ENCODE assay signal across 25 cellular contexts in genomic region chr6:51657491-51657890, GRCh38.
DNase-seq lines count a peak whose midpoint lies in the region; ATAC-seq, FAIRE-seq and TF ChIP-seq lines count a peak whose summit lies in the region.
"Had no signal": no experiment of that assay in that cellular context is flagged by ENCODE, and none has a peak within 500 bp of the region (broad histone marks: within the 10 kb centered on the region; RNA-seq: fewer than 3 reads in every experiment).

No MANE protein-coding gene starts in this region.

- TF ChIP-seq RAD21 in GM12878 (IDR thresholded peaks at IDR 0.05; ENCODE audit: insufficient read depth, low read depth, low read length) = no peak

- no peak overlapping the region for H3K9ac ChIP-seq in GM12878 (ENCODE audit: control insufficient read depth, insufficient read depth, low read length)
- H3K9ac ChIP-seq: BLaER1 had no signal

- H3K4me2 ChIP-seq in GM12878 (ENCODE audit: control insufficient read depth, insufficient read depth) = no peak overlapping the region
- H3K4me2 ChIP-seq: BLaER1 had no signal

- BruUV-seq in GM12878 (replicated peaks; lab: Mats Ljungman, UMichigan) = no TSS peak

- peaks cover 4% of the 10 kb centered on the region for H3K9me3 Mint-ChIP-seq in stimulated activated effector memory CD8-positive, alpha-beta T cell treated with anti-CD3 and anti-CD28 coated beads, Interleukin-12 subunit alpha, Interleukin-12 subunit beta, amount 100 ng/mL, for 72 hours
- no peaks in the 10 kb centered on the region for H3K9me3 Mint-ChIP-seq in activated naive CD4-positive, alpha-beta T cell treated with anti-CD3 and anti-CD28 coated beads, Interleukin-2, amount 50 U/mL, for 72 hours

- CTCF ChIA-PET in GM12878 (lab: Yijun Ruan, JAX) = interaction anchor here (0.9 to 1.3 kb wide), 5 partner anchors 12 to 364 kb away, joined by 3 to 4 read pairs (median 3); no protein-coding TSS in a partner anchor

- FAIRE-seq in GM12891 (lab: Jason Lieb, UNC) = no peak
- no peak for FAIRE-seq in GM12878 (lab: Jason Lieb, UNC)
- FAIRE-seq: A204.1, GM12892, GM18507 had no signal

- SMC1A ChIA-PET in GM12878 (lab: Charles Lee; ENCODE audit: uncharacterized antibody, unreplicated experiment) = interaction anchor here (1.9 kb wide), 1 partner anchor 8 kb away, joined by 10 read pairs; no protein-coding TSS in a partner anchor

- in situ Hi-C loops in GM12878 (cut with MboI) = no loop called here

- H3K27me3 ChIP-seq in GM12878 (replicated peaks in 1 of 2; ENCODE audit: control insufficient read depth in 2 of 2, insufficient read depth in 2 of 2, low read length in 1 of 2) = no peaks in the 10 kb centered on the region
- H3K27me3 ChIP-seq: BE2C, BLaER1 had no signal

- H3K27ac Mint-ChIP-seq in stimulated activated effector memory CD8-positive, alpha-beta T cell treated with anti-CD3 and anti-CD28 coated beads, Interleukin-12 subunit alpha, Interleukin-12 subunit beta, amount 100 ng/mL, for 72 hours = no peak overlapping the region
- H3K27ac Mint-ChIP-seq in activated naive CD4-positive, alpha-beta T cell treated with anti-CD3 and anti-CD28 coated beads, Interleukin-2, amount 50 U/mL, for 72 hours = no peak overlapping the region
- H3K27ac Mint-ChIP-seq: CD14-positive monocyte; CD4-positive, alpha-beta memory T cell; CD4-positive, CD25-positive, alpha-beta regulatory T cell; CD8-positive, alpha-beta memory T cell had no signal

- no peak overlapping the region for H2AFZ ChIP-seq in GM12878 (ENCODE audit: control insufficient read depth, low read depth, low read length)

- POLR2A ChIA-PET in GM12878 (lab: Charles Lee) = no interaction called here

- intact Hi-C loops in GM12878 (cut with micrococcal nuclease; ENCODE audit: unreplicated experiment) = no loop called here

- no peaks in the 10 kb centered on the region for H3K36me3 Mint-ChIP-seq in stimulated activated effector memory CD8-positive, alpha-beta T cell treated with anti-CD3 and anti-CD28 coated beads, Interleukin-12 subunit alpha, Interleukin-12 subunit beta, amount 100 ng/mL, for 72 hours
- no peaks in the 10 kb centered on the region for H3K36me3 Mint-ChIP-seq in activated naive CD4-positive, alpha-beta T cell treated with anti-CD3 and anti-CD28 coated beads, Interleukin-2, amount 50 U/mL, for 72 hours
- H3K36me3 Mint-ChIP-seq: CD14-positive monocyte; CD4-positive, alpha-beta memory T cell; CD4-positive, CD25-positive, alpha-beta regulatory T cell; CD8-positive, alpha-beta memory T cell had no signal

- DNase-seq in GM12891 (ENCODE audit: insufficient read length, low spot score) (no peak), GM12878 (ENCODE audit: low read depth, low spot score) (no peak)
- DNase-seq in stimulated activated effector memory CD8-positive, alpha-beta T cell treated with anti-CD3 and anti-CD28 coated beads, Interleukin-12 subunit alpha, Interleukin-12 subunit beta, amount 100 ng/mL, for 72 hours (ENCODE audit: low spot score in 2 of 2) = no peak
- DNase-seq in activated naive CD4-positive, alpha-beta T cell treated with anti-CD3 and anti-CD28 coated beads, Interleukin-2, amount 50 U/mL, for 72 hours (ENCODE audit: low spot score in 2 of 2) = no peak
- DNase-seq: 8988T; ACHN; BE2C; C1 segment of cervical spinal cord; CD4-positive, alpha-beta memory T cell; CD4-positive, CD25-positive, alpha-beta regulatory T cell; CD8-positive, alpha-beta memory T cell; COR-L47; DMS 273 treated with DMSO at 0.1 percent for 48 hours; DMS153; DMS53; DMS79; DND-41; EL; GDM1 had no signal

- no peaks in the 10 kb centered on the region for H4K20me1 ChIP-seq in GM12878 (ENCODE audit: control insufficient read depth, insufficient read depth)
- H4K20me1 ChIP-seq: BLaER1 had no signal

- H3K9me3 ChIP-seq in GM12878 (replicated peaks; ENCODE audit: control insufficient read depth, insufficient read depth, low read length) = no peaks in the 10 kb centered on the region
- H3K9me3 ChIP-seq: BLaER1 had no signal

- H3K4me3 ChIP-seq in GM12878 = no peak overlapping the region
- H3K4me3 ChIP-seq: BLaER1 had no signal

- no peak for TF ChIP-seq EP300 in GM12878 (IDR thresholded peaks at IDR 0.05; ENCODE audit: borderline replicate concordance in 1 of 2, control insufficient read depth in 1 of 2, low read depth in 2 of 2, low read length in 2 of 2)

- H3K36me3 ChIP-seq in GM12878 (ENCODE audit: control insufficient read depth in 2 of 2, insufficient read depth in 2 of 2, low read length in 1 of 2) = no peaks in the 10 kb centered on the region
- H3K36me3 ChIP-seq: BE2C, BLaER1 had no signal

- TF ChIP-seq CTCF in GM12878 (IDR thresholded peaks at IDR 0.05 in 2 of 3, conservative IDR thresholded peaks at IDR 0.05 in 1 of 3; ENCODE audit: control insufficient read depth in 2 of 3, extremely low read depth in 1 of 3, insufficient read depth in 1 of 3, low read depth in 3 of 3, low read length in 3 of 3) = no peak

- RAD21 ChIA-PET in GM12878 (lab: Charles Lee; ENCODE audit: unreplicated experiment) = no interaction called here

- peak; percentile 60 for ATAC-seq in GM18867 (IDR thresholded peaks at IDR 0.05; ENCODE audit: unreplicated experiment)
- ATAC-seq in GM12878 = peak; percentile 72
- ATAC-seq in stimulated activated effector memory CD8-positive, alpha-beta T cell treated with anti-CD3 and anti-CD28 coated beads, Interleukin-12 subunit alpha, Interleukin-12 subunit beta, amount 100 ng/mL, for 72 hours = no peak
- ATAC-seq in activated naive CD4-positive, alpha-beta T cell treated with anti-CD3 and anti-CD28 coated beads, Interleukin-2, amount 50 U/mL, for 72 hours = no peak

- H3K4me3 Mint-ChIP-seq in stimulated activated effector memory CD8-positive, alpha-beta T cell treated with anti-CD3 and anti-CD28 coated beads, Interleukin-12 subunit alpha, Interleukin-12 subunit beta, amount 100 ng/mL, for 72 hours = no peak overlapping the region
- H3K4me3 Mint-ChIP-seq: CD14-positive monocyte; CD4-positive, alpha-beta memory T cell; CD4-positive, CD25-positive, alpha-beta regulatory T cell; CD8-positive, alpha-beta memory T cell had no signal

- no peaks in the 10 kb centered on the region for H3K79me2 ChIP-seq in GM12878 (ENCODE audit: control insufficient read depth, insufficient read depth, low read length)

- 27% methylated on average over 3 of the region's 3 CpGs for WGBS in GM12878 (ENCODE audit: insufficient coverage, insufficient replicate concordance, low lambda C conversion rate, missing lambda C conversion rate)

- no peak overlapping the region for H3K27ac ChIP-seq in GM12878 (ENCODE audit: control insufficient read depth, insufficient read depth)
- H3K27ac ChIP-seq: BLaER1 had no signal

- TF ChIP-seq POLR2A in GM12891 (IDR thresholded peaks at IDR 0.05; ENCODE audit: low read depth, low read length) (no peak), GM12878 (IDR thresholded peaks at IDR 0.05; ENCODE audit: low read depth, low read length) (no peak)

- no peaks in the 10 kb centered on the region for H3K4me1 ChIP-seq in GM12878 (ENCODE audit: control insufficient read depth, insufficient read depth, low read length)
- H3K4me1 ChIP-seq: BLaER1 had no signal

- H3K4me1 Mint-ChIP-seq in stimulated activated effector memory CD8-positive, alpha-beta T cell treated with anti-CD3 and anti-CD28 coated beads, Interleukin-12 subunit alpha, Interleukin-12 subunit beta, amount 100 ng/mL, for 72 hours = no peaks in the 10 kb centered on the region
- H3K4me1 Mint-ChIP-seq: CD14-positive monocyte; CD4-positive, alpha-beta memory T cell; CD4-positive, CD25-positive, alpha-beta regulatory T cell; CD8-positive, alpha-beta memory T cell had no signal

TF ChIP-seq in GM12891, 5 proteins besides CTCF, POLR2A, EP300 and RAD21:
- TF ChIP-seq SPI1 (IDR thresholded peaks at IDR 0.05; ENCODE audit: low read depth, low read length) = peak; percentile 45
- no peak for TF ChIP-seq POLR2AphosphoS5 (IDR thresholded peaks at IDR 0.05; ENCODE audit: low read depth, low read length)

TF ChIP-seq in GM12878, 131 proteins besides CTCF, POLR2A, EP300 and RAD21:
- TF ChIP-seq MYC (IDR thresholded peaks at IDR 0.05; ENCODE audit: insufficient read depth, insufficient read length, insufficient replicate concordance, low read length, severe bottlenecking) (no peak), SPI1 (IDR thresholded peaks at IDR 0.05; ENCODE audit: borderline replicate concordance, insufficient read depth, low read depth, low read length) (peak; percentile 64), HDAC2 (IDR thresholded peaks at IDR 0.05) (no peak), EED (IDR thresholded peaks at IDR 0.05; ENCODE audit: low read depth) (no peak), SMAD1 (IDR thresholded peaks at IDR 0.05; ENCODE audit: low read depth, partially characterized antibody) (no peak), SMC3 (IDR thresholded peaks at IDR 0.05; ENCODE audit: borderline replicate concordance, low read length) (no peak)
TF ChIP-seq in GM12878: peak in this region for 1.

Comparison
In these comparisons a context has a peak if more than half of its experiments do, and no peak if none do; other contexts are left out.
1. ATAC-seq: peak in GM18867 (single experiment) and GM12878 (single experiment); none in stimulated activated effector memory CD8-positive, alpha-beta T cell treated with anti-CD3 and anti-CD28 coated beads, Interleukin-12 subunit alpha, Interleukin-12 subunit beta, amount 100 ng/mL, for 72 hours (single experiment) and activated naive CD4-positive, alpha-beta T cell treated with anti-CD3 and anti-CD28 coated beads, Interleukin-2, amount 50 U/mL, for 72 hours (0 of 2).